ENCODE assay signal across 23 cellular contexts in genomic region chr10:101704306-101704705, GRCh38. TPM values are rescaled to one million over a fixed set of nuclear protein-coding genes. Genes with fewer than 3 reads are reported as not detected.
A peak's percentile ranks its signal among the peaks of the same experiment; 100 is the strongest.
DNase-seq lines count a peak whose midpoint lies in the region; ATAC-seq, FAIRE-seq and TF ChIP-seq lines count a peak whose summit lies in the region.
"Had no signal": no experiment of that assay in that cellular context is flagged by ENCODE, and none has a peak within 500 bp of the region (broad histone marks: within the 10 kb centered on the region; RNA-seq: fewer than 3 reads in every experiment).

No MANE protein-coding gene starts in this region.

- POLR2A ChIA-PET in H1 (lab: Charles Lee; ENCODE audit: partially characterized antibody), result interaction anchor here (0.9 to 1.1 kb wide), 2 partner anchors 10 to 91 kb away, joined by 4 to 5 read pairs; partner anchors contain the start of gene FBXW4

- DNase-seq in GM12892 (ENCODE audit: insufficient read length), result no peak
- DNase-seq in H1 (ENCODE audit: low read depth in 1 of 2, low spot score in 2 of 2), result no peak
- DNase-seq in stimulated activated naive B cell treated with anti-CD40 and anti-IgM and Interleukin-4, amounts not matched to agents 10 μg/mL and 1 μg/mL and 100 μg/mL, for 72 hours, result no peak
- DNase-seq in T-helper 2 cell, result no peak
- DNase-seq: ACHN; BE2C; C1 segment of cervical spinal cord; CD4-positive, CD25-positive, alpha-beta regulatory T cell; CD8-positive, alpha-beta memory T cell; COR-L47; DMS 273 treated with DMSO at 0.1 percent for 48 hours; DMS53; DND-41; EL; H7; HFFc6 had no signal

- peak overlapping the region; percentile 3 for H3K27ac Mint-ChIP-seq in stimulated activated naive B cell treated with anti-CD40 and anti-IgM and Interleukin-4, amounts not matched to agents 10 μg/mL and 1 μg/mL and 100 μg/mL, for 72 hours
- H3K27ac Mint-ChIP-seq: CD4-positive, CD25-positive, alpha-beta regulatory T cell; GM23338; HFFc6 had no signal

- H3K4me3 Mint-ChIP-seq in stimulated activated naive B cell treated with anti-CD40 and anti-IgM and Interleukin-4, amounts not matched to agents 10 μg/mL and 1 μg/mL and 100 μg/mL, for 72 hours, result no peak overlapping the region
- H3K4me3 Mint-ChIP-seq: CD4-positive, CD25-positive, alpha-beta regulatory T cell; CD8-positive, alpha-beta memory T cell; GM23338; HFFc6 had no signal

- no peaks in the 10 kb centered on the region for H3K9me3 ChIP-seq in OCI-LY3 (ENCODE audit: insufficient read depth, low read length)
- H3K9me3 ChIP-seq in H1 (ENCODE audit: insufficient read depth in 2 of 2, low read depth in 1 of 2, low read length in 1 of 2), result no peaks in the 10 kb centered on the region
- H3K9me3 ChIP-seq: BE2C had no signal

- H3K27me3 Mint-ChIP-seq in stimulated activated naive B cell treated with anti-CD40 and anti-IgM and Interleukin-4, amounts not matched to agents 10 μg/mL and 1 μg/mL and 100 μg/mL, for 72 hours, result peaks cover 4 to 40% of the 10 kb centered on the region in 2 donors

- H4K8ac ChIP-seq in H1 (ENCODE audit: extremely low read depth, insufficient read depth, low read length), result no peak overlapping the region

- no peak overlapping the region for H3K18ac ChIP-seq in H1 (ENCODE audit: extremely low read depth, low read length)

- TF ChIP-seq POLR2A in GM12892 (IDR thresholded peaks at IDR 0.05; ENCODE audit: low read depth, low read length) (no peak), H1 (IDR thresholded peaks at IDR 0.05; ENCODE audit: control extremely low read depth in 1 of 2, low read depth in 2 of 2, low read length in 2 of 2) (no peak)

- no peak for TF ChIP-seq EP300 in H1 (IDR thresholded peaks at IDR 0.05; ENCODE audit: borderline replicate concordance in 1 of 2, low read depth in 2 of 2, low read length in 2 of 2)

- H3K79me1 ChIP-seq in H1 (ENCODE audit: low read depth, low read length), result no peaks in the 10 kb centered on the region

- CTCF ChIA-PET in H1 (lab: Charles Lee; ENCODE audit: partially characterized antibody), result interaction anchor here (0.9 to 4.2 kb wide), 7 partner anchors 9 to 101 kb away, joined by 3 to 21 read pairs (median 5); partner anchors contain the start of gene FBXW4

- H3K4me1 ChIP-seq in OCI-LY3 (ENCODE audit: low read length), result peaks cover 30% of the 10 kb centered on the region
- H3K4me1 ChIP-seq in H1 (replicated peaks in 1 of 4; ENCODE audit: control insufficient read depth in 3 of 4, insufficient read depth in 4 of 4, low read length in 3 of 4), result no peaks in the 10 kb centered on the region
- H3K4me1 ChIP-seq: BE2C had no signal

- H3K79me2 ChIP-seq in OCI-LY3 (ENCODE audit: low read length) (no peaks in the 10 kb centered on the region), H1 (ENCODE audit: control insufficient read depth in 1 of 2, insufficient read depth in 2 of 2, low read length in 2 of 2) (no peaks in the 10 kb centered on the region)

- H3K27ac ChIP-seq in OCI-LY3 (ENCODE audit: low read length) (no peak overlapping the region), H1 (ENCODE audit: low read depth, low read length) (no peak overlapping the region)
- H3K27ac ChIP-seq: HL-60 had no signal

- H3K4me3 ChIP-seq in OCI-LY3 (ENCODE audit: low read length) (no peak overlapping the region), H1 (ENCODE audit: extremely low read depth in 1 of 4, insufficient read depth in 2 of 4, low read depth in 3 of 4, low read length in 4 of 4) (no peak overlapping the region)
- H3K4me3 ChIP-seq: GM23338, K562 had no signal

- H3K36me3 ChIP-seq in OCI-LY3 (replicated peaks; ENCODE audit: low read depth, low read length), result no peaks in the 10 kb centered on the region
- H3K36me3 ChIP-seq in H1 (ENCODE audit: control insufficient read depth in 2 of 4, insufficient read depth in 4 of 4, low read length in 3 of 4), result no peaks in the 10 kb centered on the region

- no peak for TF ChIP-seq RAD21 in H1 (IDR thresholded peaks at IDR 0.05 in 1 of 2, conservative IDR thresholded peaks at IDR 0.05 in 1 of 2; ENCODE audit: low read depth in 2 of 2, low read length in 2 of 2)

- FAIRE-seq in GM12892 (lab: Jason Lieb, UNC), result peak; percentile 84
- FAIRE-seq in H1 (lab: Jason Lieb, UNC), result peak; percentile 24
- FAIRE-seq: K562 had no signal

- no peak overlapping the region for H2BK15ac ChIP-seq in H1 (ENCODE audit: low read length)

- TF ChIP-seq CTCF in OCI-LY3 (IDR thresholded peaks at IDR 0.05; ENCODE audit: low read depth, low read length) (no peak), H1 (IDR thresholded peaks at IDR 0.05; ENCODE audit: control extremely low read depth in 1 of 3, insufficient read depth in 1 of 3, low read depth in 1 of 3, low read length in 3 of 3) (no peak)

- 90% methylated on average over 2 of the region's 2 CpGs; no CpG with 5 or more reads in 1 of the 2 experiments for WGBS in H1 (ENCODE audit: extremely low coverage in 1 of 2, insufficient coverage in 1 of 2, insufficient read length in 1 of 2, insufficient replicate concordance in 2 of 2, low coverage in 1 of 2, low lambda C conversion rate in 2 of 2, missing lambda C conversion rate in 1 of 2), 2 experiments

- peaks cover 6 to 8% of the 10 kb centered on the region in 2 donors for H3K4me1 Mint-ChIP-seq in stimulated activated naive B cell treated with anti-CD40 and anti-IgM and Interleukin-4, amounts not matched to agents 10 μg/mL and 1 μg/mL and 100 μg/mL, for 72 hours
- H3K4me1 Mint-ChIP-seq: GM23338 had no signal

- H4K5ac ChIP-seq in H1 (ENCODE audit: insufficient read length, low read depth, low read length), result no peak overlapping the region

- H2AFZ ChIP-seq in OCI-LY3 (ENCODE audit: low read depth, low read length) (no peak overlapping the region), H1 (ENCODE audit: low read length) (no peak overlapping the region)
- H2AFZ ChIP-seq: GM23338 had no signal

- H3K56ac ChIP-seq in H1 (replicated peaks; ENCODE audit: insufficient read length, low read depth, low read length), result no peak overlapping the region

- H3K23me2 ChIP-seq in H1 (ENCODE audit: low read depth, low read length), result no peaks in the 10 kb centered on the region

- H3K23ac ChIP-seq in H1 (ENCODE audit: insufficient read length), result no peak overlapping the region

- no peak overlapping the region for H2BK5ac ChIP-seq in H1 (ENCODE audit: low read depth, low read length)

- H4K91ac ChIP-seq in H1 (replicated peaks; ENCODE audit: insufficient read length, low read length), result no peak overlapping the region

- H2BK20ac ChIP-seq in H1 (ENCODE audit: low read length), result no peak overlapping the region

- no peak overlapping the region for H3K14ac ChIP-seq in H1 (ENCODE audit: insufficient read length)

- H3K4me2 ChIP-seq in OCI-LY3 (ENCODE audit: low read length) (peak overlapping the region; percentile 39), H1 (ENCODE audit: insufficient read depth in 1 of 2, low read depth in 2 of 2, low read length in 2 of 2) (no peak overlapping the region)
- H3K4me2 ChIP-seq: GM23338 had no signal

- peaks cover 4 to 9% of the 10 kb centered on the region in 2 donors for H3K36me3 Mint-ChIP-seq in stimulated activated naive B cell treated with anti-CD40 and anti-IgM and Interleukin-4, amounts not matched to agents 10 μg/mL and 1 μg/mL and 100 μg/mL, for 72 hours
- H3K36me3 Mint-ChIP-seq: CD4-positive, CD25-positive, alpha-beta regulatory T cell had no signal

- no peak overlapping the region for H2BK120ac ChIP-seq in H1 (replicated peaks; ENCODE audit: low read depth, low read length)

- no peaks in the 10 kb centered on the region for H4K20me1 ChIP-seq in OCI-LY3 (ENCODE audit: insufficient read depth, low read length)
- no peaks in the 10 kb centered on the region for H4K20me1 ChIP-seq in H1 (replicated peaks in 1 of 2; ENCODE audit: control insufficient read depth in 1 of 2, insufficient read depth in 2 of 2, low read length in 2 of 2)

- no peaks in the 10 kb centered on the region for H3K9me3 Mint-ChIP-seq in stimulated activated naive B cell treated with anti-CD40 and anti-IgM and Interleukin-4, amounts not matched to agents 10 μg/mL and 1 μg/mL and 100 μg/mL, for 72 hours
- H3K9me3 Mint-ChIP-seq: CD4-positive, CD25-positive, alpha-beta regulatory T cell; CD8-positive, alpha-beta memory T cell; GM23338; HFFc6 had no signal

- H2BK12ac ChIP-seq in H1 (ENCODE audit: low read depth, low read length), result no peak overlapping the region

- H3K9ac ChIP-seq in OCI-LY3 (ENCODE audit: low read length) (no peak overlapping the region), H1 (replicated peaks in 1 of 4; ENCODE audit: extremely low read depth in 1 of 4, low read depth in 3 of 4, low read length in 3 of 4) (no peak overlapping the region)

- H3K27me3 ChIP-seq in OCI-LY3 (ENCODE audit: low read depth, low read length) (no peaks in the 10 kb centered on the region), H1 (replicated peaks in 1 of 4; ENCODE audit: control insufficient read depth in 3 of 4, extremely low read depth in 1 of 4, insufficient read depth in 3 of 4, low read length in 3 of 4) (no peaks in the 10 kb centered on the region)
- H3K27me3 ChIP-seq: BE2C had no signal

- peak in 1 of 2 donors; percentile 19 for ATAC-seq in stimulated activated naive B cell treated with anti-CD40 and anti-IgM and Interleukin-4, amounts not matched to agents 10 μg/mL and 1 μg/mL and 100 μg/mL, for 72 hours (replicated peaks)
- ATAC-seq in GM21576 (IDR thresholded peaks at IDR 0.05; ENCODE audit: unreplicated experiment) (no peak), GM19395 (IDR thresholded peaks at IDR 0.05; ENCODE audit: unreplicated experiment) (no peak)
- ATAC-seq: GM23338, HCT116, K562 had no signal

- no peak overlapping the region for H2AK5ac ChIP-seq in H1 (ENCODE audit: low read depth, low read length)

- H3K4ac ChIP-seq in H1 (replicated peaks; ENCODE audit: insufficient read length, low read depth, low read length), result no peak overlapping the region

TF ChIP-seq in H1, 55 proteins besides CTCF, POLR2A, EP300 and RAD21 (continues in another document):
- TF ChIP-seq CHD2 (IDR thresholded peaks at IDR 0.05; ENCODE audit: low read length) (no peak), ZNF274 (IDR thresholded peaks at IDR 0.05; ENCODE audit: borderline replicate concordance, extremely low read depth, low read length) (no peak), POLR2AphosphoS5 (IDR thresholded peaks at IDR 0.05; ENCODE audit: low read depth, low read length) (no peak), TBP (IDR thresholded peaks at IDR 0.05; ENCODE audit: low read depth, low read length) (no peak), MAX (IDR thresholded peaks at IDR 0.05) (no peak)

RNA-seq across cellular contexts. Expression of gene FBXW4, which starts 9.3 kb away (rescaled TPM):
- polyA plus RNA-seq in GM12892 (2012; ENCODE audit: missing spikeins), result 23.2 TPM
- 29.6 and 32.8 TPM in 2 replicates for total RNA-seq in H1 (2021; fragmentation: NEBNext Ultra II Directional; extraction: Animal tissue kit (Norgen Biotek cat#: 25700))
- 29.0 and 42.8 TPM in 2 replicates for polyA plus RNA-seq in H1 (2011; rRNA removed)
- polyA plus RNA-seq in H1 (2011; cell fraction: cytosol; rRNA removed), result 37.8 TPM
- 26.7 TPM for polyA plus RNA-seq in H1 (2011; cell fraction: nucleus; rRNA removed)
- 29.6 to 39.3 TPM (median 34.2 TPM) in 4 replicates for polyA plus RNA-seq in H1 (2012, experiment 1 of 2)
- 19.8 TPM for polyA plus RNA-seq in H1 (2012, experiment 2 of 2)
- 13.7 TPM for polyA plus RNA-seq in H1 (2013, experiment 1 of 2)
- polyA plus RNA-seq in H1 (2013, experiment 2 of 2), result 14.1 TPM
- polyA minus RNA-seq in H1 (2011; rRNA and poly(A)+ RNA removed), result 84.3 and 109 TPM in 2 replicates
- 21.6 TPM for polyA minus RNA-seq in H1 (2011; cell fraction: cytosol; rRNA and poly(A)+ RNA removed)
- 23.5 TPM for polyA minus RNA-seq in H1 (2011; cell fraction: nucleus; rRNA and poly(A)+ RNA removed)
